20 cellular contexts compared by ENCODE assay signal in the genomic region with DNA sequence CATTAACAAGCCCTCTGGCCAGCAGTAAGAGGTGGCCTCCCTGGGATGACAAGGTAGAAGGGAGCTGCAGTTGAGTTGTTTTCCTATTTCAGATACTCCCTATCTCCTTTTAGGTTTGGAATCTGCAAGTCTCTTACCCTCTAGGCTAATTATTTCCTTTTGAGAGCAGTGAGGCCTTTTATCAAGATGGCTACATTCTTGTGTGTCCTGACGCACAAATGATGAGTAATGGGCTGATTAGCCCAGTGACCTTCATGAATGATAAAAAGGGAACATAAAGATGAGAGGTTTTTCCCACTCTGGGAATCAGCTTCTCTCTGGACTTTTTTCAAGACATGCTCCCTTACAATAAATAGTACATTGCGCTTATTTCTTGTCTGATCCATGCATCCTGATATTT. TPM values are rescaled to one million over a fixed set of nuclear protein-coding genes. Genes with fewer than 3 reads are reported as not detected.
DNase-seq lines count a peak whose midpoint lies in the region; ATAC-seq, FAIRE-seq and TF ChIP-seq lines count a peak whose summit lies in the region.
"Had no signal": no experiment of that assay in that cellular context is flagged by ENCODE, and none has a peak within 500 bp of the region (broad histone marks: within the 10 kb centered on the region; RNA-seq: fewer than 3 reads in every experiment).

No MANE protein-coding gene starts in this region.

- no peak overlapping the region for H2AFZ ChIP-seq in SK-N-SH (ENCODE audit: low read depth)

- peak overlapping the region in 1 of 2 experiments; percentile 96; a peak in 2 of 4 replicates for H3K27ac ChIP-seq in SK-N-SH (ENCODE audit: low read depth in 2 of 2, low read length in 1 of 2)
- peak overlapping the region in 1 of 4 donors; percentile 30 for H3K27ac ChIP-seq in pancreas
- H3K27ac ChIP-seq: KMS-11 had no signal

- peaks cover 29% of the 10 kb centered on the region for H3K79me2 ChIP-seq in SK-N-SH (ENCODE audit: insufficient read depth)

- no peak overlapping the region for H3K4me2 ChIP-seq in SK-N-SH
- H3K4me2 ChIP-seq: KMS-11 had no signal

- DNase-seq in EL (peak; percentile 83), SK-N-SH (no peak), fibroblast of the aortic adventitia (ENCODE audit: low read depth) (peak; percentile 79), pancreas (no peak), NCI-H1436 (lab: John Stamatoyannopoulos, UW) (no peak), DMS 273 (lab: John Stamatoyannopoulos, UW; ENCODE audit: unreplicated experiment) (no peak)
- DNase-seq in activated naive CD4-positive, alpha-beta T cell treated with anti-CD3 and anti-CD28 coated beads, Interleukin-2, amount 50 U/mL, for 16 hours: no peak
- DNase-seq: activated CD4-positive, alpha-beta T cell treated with anti-CD3 and anti-CD28 coated beads for 36 hours; activated naive CD4-positive, alpha-beta T cell treated with anti-CD3 and anti-CD28 coated beads, Interleukin-2, amount 10 ng/mL, durations not matched to agents 7 days and 5 days; activated T-cell treated with anti-CD3 and anti-CD28 coated beads, Interleukin-2, amount 50 U/mL, for 48 hours; CD4-positive, alpha-beta T cell; effector memory CD8-positive, alpha-beta T cell; NCI-H187; NCI-H748 treated with DMSO at 0.1 percent for 48 hours; SIG-M5; substantia nigra; T-helper 1 cell had no signal

- TF ChIP-seq CTCF in SK-N-SH (IDR thresholded peaks at IDR 0.05) (no peak), fibroblast of the aortic adventitia (IDR thresholded peaks at IDR 0.05; ENCODE audit: insufficient read depth, low read length) (no peak), pancreas (IDR thresholded peaks at IDR 0.05) (no peak)

- CTCF ChIA-PET in SK-N-SH (lab: Yijun Ruan, JAX): interaction anchor here (0.9 kb wide), 1 partner anchor 124 kb away, joined by 4 read pairs; no protein-coding TSS in a partner anchor

- no peaks in the 10 kb centered on the region for H3K9me2 ChIP-seq in SK-N-SH

- FAIRE-seq in pancreas (lab: Jason Lieb, UNC): no peak
- FAIRE-seq: urothelium cell line had no signal

- H4K20me1 ChIP-seq in SK-N-SH (ENCODE audit: insufficient read depth): no peaks in the 10 kb centered on the region

- no peaks in the 10 kb centered on the region for H3K27me3 ChIP-seq in SK-N-SH (ENCODE audit: insufficient read depth)
- no peaks in the 10 kb centered on the region for H3K27me3 ChIP-seq in pancreas

- TF ChIP-seq RAD21 in SK-N-SH (IDR thresholded peaks at IDR 0.05; ENCODE audit: low read length): no peak

- peaks cover 15 to 18% of the 10 kb centered on the region in 2 experiments for H3K4me1 ChIP-seq in SK-N-SH (ENCODE audit: control insufficient read depth in 1 of 2, insufficient read depth in 2 of 2, low read depth in 1 of 2, low read length in 1 of 2)
- peaks cover 0 to 9% (median 9%) of the 10 kb centered on the region in 3 donors for H3K4me1 ChIP-seq in pancreas

- POLR2A ChIA-PET in SK-N-SH (lab: Yijun Ruan, JAX): no interaction called here

- H3K36me3 ChIP-seq in SK-N-SH (replicated peaks in 1 of 2; ENCODE audit: control insufficient read depth in 1 of 2, insufficient read depth in 2 of 2, low read length in 1 of 2): peaks cover 0 to 24% of the 10 kb centered on the region in 2 experiments
- no peaks in the 10 kb centered on the region for H3K36me3 ChIP-seq in pancreas

- H3F3A ChIP-seq in SK-N-SH (replicated peaks; ENCODE audit: insufficient read depth): peaks cover 47% of the 10 kb centered on the region

- H3K9me3 ChIP-seq in SK-N-SH (no peaks in the 10 kb centered on the region), pancreas (no peaks in the 10 kb centered on the region)

- WGBS in SK-N-SH (ENCODE audit: low lambda C conversion rate): 46% methylated on average over 2 of the region's 2 CpGs
- WGBS in pancreas, 2 donors: 66 to 78% methylated on average over 2 of the region's 2 CpGs

- peak in 1 of 2 experiments; percentile 68; a peak in 1 of 4 replicates for TF ChIP-seq EP300 in SK-N-SH (IDR thresholded peaks at IDR 0.05; ENCODE audit: borderline replicate concordance in 1 of 2, low read depth in 1 of 2, low read length in 1 of 2)

- ATAC-seq in pancreas: peak in 3 of 4 donors; percentile 14 to 17 (median 16)
- ATAC-seq: activated CD4-positive, alpha-beta T cell treated with anti-CD3 and anti-CD28 coated beads for 36 hours; effector memory CD8-positive, alpha-beta T cell; esophagus mucosa had no signal

- no peak overlapping the region for H3K4me3 ChIP-seq in SK-N-SH (ENCODE audit: low read depth in 2 of 2, low read length in 1 of 2)
- no peak overlapping the region for H3K4me3 ChIP-seq in fibroblast of the aortic adventitia (ENCODE audit: low read depth, low read length)
- no peak overlapping the region for H3K4me3 ChIP-seq in pancreas

- intact Hi-C loops in pancreas (cut with DNase I): no loop called here

- H3K9ac ChIP-seq in SK-N-SH: peak overlapping the region; percentile 21; the same call in 1 of the 2 replicates
- H3K9ac ChIP-seq: KMS-11 had no signal

TF ChIP-seq in SK-N-SH, 30 proteins besides CTCF, POLR2A, EP300 and RAD21:
- TF ChIP-seq, protein P1, sequence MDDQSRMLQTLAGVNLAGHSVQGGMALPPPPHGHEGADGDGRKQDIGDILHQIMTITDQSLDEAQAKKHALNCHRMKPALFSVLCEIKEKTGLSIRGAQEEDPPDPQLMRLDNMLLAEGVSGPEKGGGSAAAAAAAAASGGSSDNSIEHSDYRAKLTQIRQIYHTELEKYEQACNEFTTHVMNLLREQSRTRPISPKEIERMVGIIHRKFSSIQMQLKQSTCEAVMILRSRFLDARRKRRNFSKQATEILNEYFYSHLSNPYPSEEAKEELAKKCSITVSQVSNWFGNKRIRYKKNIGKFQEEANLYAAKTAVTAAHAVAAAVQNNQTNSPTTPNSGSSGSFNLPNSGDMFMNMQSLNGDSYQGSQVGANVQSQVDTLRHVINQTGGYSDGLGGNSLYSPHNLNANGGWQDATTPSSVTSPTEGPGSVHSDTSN (IDR thresholded peaks at IDR 0.05): peak; percentile 78
- peak; percentile 70 for TF ChIP-seq TCF12 (IDR thresholded peaks at IDR 0.05)
- TF ChIP-seq TEAD4 (IDR thresholded peaks at IDR 0.05; ENCODE audit: borderline replicate concordance, insufficient read depth): 0 out of 2 replicates have a peak, but pooled peaks have one; percentile 45
- TF ChIP-seq RXRA (IDR thresholded peaks at IDR 0.05; ENCODE audit: borderline replicate concordance, low read depth): peak; percentile 71
- peak; percentile 15; the same call in 1 of the 2 replicates for TF ChIP-seq NFIC (IDR thresholded peaks at IDR 0.05; ENCODE audit: borderline replicate concordance)
- no peak for TF ChIP-seq RCOR1 (IDR thresholded peaks at IDR 0.05; ENCODE audit: low read length)
- TF ChIP-seq SIN3A (IDR thresholded peaks at IDR 0.05; ENCODE audit: borderline replicate concordance, low read depth, low read length): no peak
- no peak for TF ChIP-seq MEF2A (IDR thresholded peaks at IDR 0.05; ENCODE audit: borderline replicate concordance, low read depth)
- TF ChIP-seq, protein P2, sequence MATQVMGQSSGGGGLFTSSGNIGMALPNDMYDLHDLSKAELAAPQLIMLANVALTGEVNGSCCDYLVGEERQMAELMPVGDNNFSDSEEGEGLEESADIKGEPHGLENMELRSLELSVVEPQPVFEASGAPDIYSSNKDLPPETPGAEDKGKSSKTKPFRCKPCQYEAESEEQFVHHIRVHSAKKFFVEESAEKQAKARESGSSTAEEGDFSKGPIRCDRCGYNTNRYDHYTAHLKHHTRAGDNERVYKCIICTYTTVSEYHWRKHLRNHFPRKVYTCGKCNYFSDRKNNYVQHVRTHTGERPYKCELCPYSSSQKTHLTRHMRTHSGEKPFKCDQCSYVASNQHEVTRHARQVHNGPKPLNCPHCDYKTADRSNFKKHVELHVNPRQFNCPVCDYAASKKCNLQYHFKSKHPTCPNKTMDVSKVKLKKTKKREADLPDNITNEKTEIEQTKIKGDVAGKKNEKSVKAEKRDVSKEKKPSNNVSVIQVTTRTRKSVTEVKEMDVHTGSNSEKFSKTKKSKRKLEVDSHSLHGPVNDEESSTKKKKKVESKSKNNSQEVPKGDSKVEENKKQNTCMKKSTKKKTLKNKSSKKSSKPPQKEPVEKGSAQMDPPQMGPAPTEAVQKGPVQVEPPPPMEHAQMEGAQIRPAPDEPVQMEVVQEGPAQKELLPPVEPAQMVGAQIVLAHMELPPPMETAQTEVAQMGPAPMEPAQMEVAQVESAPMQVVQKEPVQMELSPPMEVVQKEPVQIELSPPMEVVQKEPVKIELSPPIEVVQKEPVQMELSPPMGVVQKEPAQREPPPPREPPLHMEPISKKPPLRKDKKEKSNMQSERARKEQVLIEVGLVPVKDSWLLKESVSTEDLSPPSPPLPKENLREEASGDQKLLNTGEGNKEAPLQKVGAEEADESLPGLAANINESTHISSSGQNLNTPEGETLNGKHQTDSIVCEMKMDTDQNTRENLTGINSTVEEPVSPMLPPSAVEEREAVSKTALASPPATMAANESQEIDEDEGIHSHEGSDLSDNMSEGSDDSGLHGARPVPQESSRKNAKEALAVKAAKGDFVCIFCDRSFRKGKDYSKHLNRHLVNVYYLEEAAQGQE (IDR thresholded peaks at IDR 0.05; ENCODE audit: low read depth, low read length): no peak
- peak; percentile 62 for TF ChIP-seq JUND (IDR thresholded peaks at IDR 0.05)
- peak; percentile 67; the same call in 1 of the 2 replicates for TF ChIP-seq FOSL2 (IDR thresholded peaks at IDR 0.05; ENCODE audit: borderline replicate concordance, low read depth)

RNA-seq across cellular contexts. Expression of a gene that starts 22.9 kb away (rescaled TPM):
- polyA plus RNA-seq in SK-N-SH (2012; rRNA removed) (48.8 and 54.2 TPM in 2 replicates), pancreas (1 to 10 TPM; 2.6 to 6.2 TPM)
- 35.3 and 45.5 TPM in 2 replicates for polyA plus RNA-seq in SK-N-SH (2012; cell fraction: cytosol; rRNA removed)
- 55.0 and 64.4 TPM in 2 replicates for polyA plus RNA-seq in SK-N-SH (2012; cell fraction: nucleus; rRNA removed)
- total RNA-seq in fibroblast of the aortic adventitia (ENCODE audit: low replicate concordance) (23.8 and 32.1 TPM in 2 replicates), pancreas (10 to 100 TPM; 11.6 to 25.8 (median 13.0) TPM)

Comparison
In these comparisons a context has a peak if more than half of its experiments do, and no peak if none do; other contexts are left out.
1. DNase-seq: peak in EL (single experiment) and fibroblast of the aortic adventitia (single experiment); none in SK-N-SH (single experiment), pancreas (0 of 6), NCI-H1436 (single experiment), activated naive CD4-positive, alpha-beta T cell treated with anti-CD3 and anti-CD28 coated beads, Interleukin-2, amount 50 U/mL, for 16 hours (single experiment) and DMS 273 (single experiment).